34 cellular contexts compared by ENCODE assay signal in genomic region chr4:181595711-181596110, GRCh38.
"Had no signal": no experiment of that assay in that cellular context is flagged by ENCODE, and none has a peak within 500 bp of the region (broad histone marks: within the 10 kb centered on the region; RNA-seq: fewer than 3 reads in every experiment).

No MANE protein-coding gene starts in this region.

- H3K9me3 ChIP-seq: MG63 had no signal

- H3K36me3 ChIP-seq: MG63 had no signal

- H3K27me3 ChIP-seq: MG63 had no signal

- H3K27ac ChIP-seq: KMS-11 had no signal

- H3K4me3 ChIP-seq: MG63 had no signal

- H3K4me2 ChIP-seq: KMS-11 had no signal

- H3K9ac ChIP-seq: KMS-11 had no signal

- DNase-seq: Karpas-422, Kasumi-1, MG63, MM.1S, MV-4-11, NCI-H1048, NCI-H1092, NCI-H1105, NCI-H1105 treated with DMSO at 0.1 percent for 48 hours, NCI-H1417, NCI-H1417 treated with DMSO at 0.1 percent for 48 hours, NCI-H1436, NCI-H1436 treated with DMSO at 0.1 percent for 48 hours, NCI-H146, NCI-H1694, NCI-H1694 treated with DMSO at 0.1 percent for 48 hours, NCI-H187, NCI-H187 treated with DMSO at 0.1 percent for 48 hours, NCI-H1930, NCI-H2029, NCI-H2029 treated with DMSO at 0.1 percent for 48 hours, NCI-H2081, NCI-H2081 treated with DMSO at 0.1 percent for 48 hours, NCI-H2107, NCI-H2171, NCI-H2171 treated with DMSO at 0.1 percent for 48 hours, NCI-H2227 treated with DMSO at 0.1 percent for 48 hours, NCI-H226, NCI-H345, NCI-H446, NCI-H446 treated with DMSO at 0.1 percent for 48 hours, NCI-H510A, NCI-H510A treated with DMSO at 0.1 percent for 48 hours had no signal
